In genomic region chr6:46130665-46131064, GRCh38 we compare ENCODE assay signal across 8 cellular contexts. TPM values are rescaled to one million over a fixed set of nuclear protein-coding genes. Genes with fewer than 3 reads are reported as not detected.
A peak's percentile ranks its signal among the peaks of the same experiment; 100 is the strongest.
DNase-seq lines count a peak whose midpoint lies in the region; ATAC-seq and TF ChIP-seq lines count a peak whose summit lies in the region.

No MANE protein-coding gene starts in this region.

- H3K4me3 ChIP-seq in right lobe of liver: peak overlapping the region; percentile 69 to 76 (median 74)
- peak overlapping the region in 2 of 3 donors; percentile 64 to 100 for H3K4me3 ChIP-seq in thyroid gland (replicated peaks in 1 of 3)

- H3K4me1 Mint-ChIP-seq in activated T-cell treated with anti-CD3 and anti-CD28 coated beads, Interleukin-2, amount 50 U/mL, for 72 hours (ENCODE audit: low read depth): peaks cover 25% of the 10 kb centered on the region
- peaks cover 48% of the 10 kb centered on the region for H3K4me1 Mint-ChIP-seq in activated B cell treated with CpG ODN at 0.5 μM for 24 hours

- no peak overlapping the region for H3K27ac Mint-ChIP-seq in activated T-cell treated with anti-CD3 and anti-CD28 coated beads, Interleukin-2, amount 50 U/mL, for 72 hours
- H3K27ac Mint-ChIP-seq in activated B cell treated with CpG ODN at 0.5 μM for 24 hours: peak overlapping the region; percentile 87

- CTCF ChIA-PET in activated B cell treated with CpG ODN at 0.5 μM for 24 hours (lab: Charles Lee): interaction anchor here (2.2 kb wide), 1 partner anchor 90 kb away, joined by 9 read pairs; no protein-coding TSS in a partner anchor

- H3K9me3 Mint-ChIP-seq in activated T-cell treated with anti-CD3 and anti-CD28 coated beads, Interleukin-2, amount 50 U/mL, for 72 hours: no peaks in the 10 kb centered on the region
- no peaks in the 10 kb centered on the region for H3K9me3 Mint-ChIP-seq in activated B cell treated with CpG ODN at 0.5 μM for 24 hours

- intact Hi-C loops in activated B cell treated with CpG ODN at 0.5 μM for 24 hours (cut with micrococcal nuclease): loop anchor here (1.0 to 2.0 kb wide), 4 partner anchors 8 to 1112 kb away; no protein-coding TSS in a partner anchor
- intact Hi-C loops in right lobe of liver (cut with DNase I): no loop called here
- intact Hi-C loops in thyroid gland (cut with DNase I): no loop called here

- TF ChIP-seq CTCF in activated B cell treated with CpG ODN at 0.5 μM for 24 hours (IDR thresholded peaks at IDR 0.05) (no peak), right lobe of liver (IDR thresholded peaks at IDR 0.05) (no peak), thyroid gland (IDR thresholded peaks at IDR 0.05) (no peak)

- H3K36me3 Mint-ChIP-seq in activated T-cell treated with anti-CD3 and anti-CD28 coated beads, Interleukin-2, amount 50 U/mL, for 72 hours (ENCODE audit: insufficient read depth in 2 of 2): peaks cover 0 to 5% of the 10 kb centered on the region in 2 donors
- peaks cover 12% of the 10 kb centered on the region for H3K36me3 Mint-ChIP-seq in activated B cell treated with CpG ODN at 0.5 μM for 24 hours (ENCODE audit: low read depth)

- H3K4me3 Mint-ChIP-seq in activated T-cell treated with anti-CD3 and anti-CD28 coated beads, Interleukin-2, amount 50 U/mL, for 72 hours: peak overlapping the region; percentile 95 to 97
- H3K4me3 Mint-ChIP-seq in activated B cell treated with CpG ODN at 0.5 μM for 24 hours: peak overlapping the region; percentile 95

- TF ChIP-seq POLR2A in right lobe of liver (IDR thresholded peaks at IDR 0.05) (no peak), thyroid gland (IDR thresholded peaks at IDR 0.05) (no peak)

- no peak for ATAC-seq in activated T-cell treated with anti-CD3 and anti-CD28 coated beads, Interleukin-2, amount 50 U/mL, for 72 hours (replicated peaks in 1 of 2)
- ATAC-seq in activated B cell treated with CpG ODN at 0.5 μM for 24 hours (ENCODE audit: low read depth) (no peak), right lobe of liver (peak in 1 of 4 donors; percentile 3), GM18867 (IDR thresholded peaks at IDR 0.05; ENCODE audit: unreplicated experiment) (no peak), HG02938 (IDR thresholded peaks at IDR 0.05; ENCODE audit: unreplicated experiment) (no peak)

- H3K27me3 ChIP-seq in right lobe of liver (no peaks in the 10 kb centered on the region), thyroid gland (no peaks in the 10 kb centered on the region)

- H3K9me3 ChIP-seq in right lobe of liver (no peaks in the 10 kb centered on the region), thyroid gland (no peaks in the 10 kb centered on the region)

- H3K4me1 ChIP-seq in right lobe of liver (peaks cover 0 to 20% (median 0%) of the 10 kb centered on the region in 4 donors), thyroid gland (peaks cover 0 to 9% of the 10 kb centered on the region in 2 donors)

- H3K27me3 Mint-ChIP-seq in activated T-cell treated with anti-CD3 and anti-CD28 coated beads, Interleukin-2, amount 50 U/mL, for 72 hours (ENCODE audit: low read depth): no peaks in the 10 kb centered on the region
- no peaks in the 10 kb centered on the region for H3K27me3 Mint-ChIP-seq in activated B cell treated with CpG ODN at 0.5 μM for 24 hours

- H3K27ac ChIP-seq in right lobe of liver: peak overlapping the region in 1 of 3 donors; percentile 68
- H3K27ac ChIP-seq in thyroid gland: peak overlapping the region in 2 of 3 donors; percentile 62 to 79

- WGBS in right lobe of liver (ENCODE audit: insufficient coverage, low coverage, low lambda C conversion rate, missing lambda C conversion rate): 55% methylated on average over 3 of the region's 4 CpGs
- 64 to 73% methylated on average over 4 of the region's 4 CpGs for WGBS in thyroid gland, 2 donors

- no peaks in the 10 kb centered on the region for H3K36me3 ChIP-seq in right lobe of liver
- no peaks in the 10 kb centered on the region for H3K36me3 ChIP-seq in thyroid gland

- POLR2A ChIA-PET in activated B cell treated with CpG ODN at 0.5 μM for 24 hours (lab: Charles Lee): interaction anchor here (0.5 to 3.6 kb wide), 7 partner anchors 14 to 753 kb away, joined by 3 to 49 read pairs (median 4); partner anchors contain the start of gene SUPT3H

- no peak for DNase-seq in activated T-cell treated with anti-CD3 and anti-CD28 coated beads, Interleukin-2, amount 50 U/mL, for 72 hours
- no peak for DNase-seq in activated T-cell treated with anti-CD3 and anti-CD28 coated beads for 4 hours
- DNase-seq in activated B cell treated with CpG ODN at 0.5 μM for 24 hours: no peak
- no peak for DNase-seq in right lobe of liver
- peak in 1 of 2 donors; percentile 3 for DNase-seq in thyroid gland
- no peak for DNase-seq in NCI-H2107 (lab: John Stamatoyannopoulos, UW)

RNA-seq across cellular contexts. Expression of gene ENPP4, which starts 0.9 kb away (rescaled TPM):
- total RNA-seq in activated T-cell treated with anti-CD3 and anti-CD28 coated beads, Interleukin-2, amount 50 U/mL, for 72 hours: 1 to 10 TPM; 5.8 to 6.9 TPM
- total RNA-seq in activated B cell treated with CpG ODN at 0.5 μM for 24 hours: 13.0 and 13.6 TPM in 2 replicates
- total RNA-seq in right lobe of liver: 1 to 10 TPM; 3.9 to 8.2 (median 6.2) TPM
- 10 to 100 TPM; 16.2 to 26.3 (median 20.5) TPM for total RNA-seq in thyroid gland

RNA-seq across cellular contexts. Expression of gene ENPP5, which starts 40.1 kb away (rescaled TPM):
- total RNA-seq in activated T-cell treated with anti-CD3 and anti-CD28 coated beads, Interleukin-2, amount 50 U/mL, for 72 hours: under 1 TPM; 0.16 to 0.43 TPM
- 0.44 and 0.71 TPM in 2 replicates for total RNA-seq in activated B cell treated with CpG ODN at 0.5 μM for 24 hours
- 1 to 10 TPM in 1 of 6 experiments, under 1 TPM in 5; 0.13 to 1.4 (median 0.34) TPM for total RNA-seq in right lobe of liver
- total RNA-seq in thyroid gland: 100 to 1,000 TPM in 1 of 4 donors, 10 to 100 TPM in 3; 47.7 to 103 (median 57.9) TPM

Comparison
In these comparisons a context has a peak if more than half of its experiments do, and no peak if none do; other contexts are left out.
1. RNA of gene ENPP5, which starts 40.1 kb away (total RNA-seq): 47.7 to 103 TPM in thyroid gland; 0.44 to 0.71 TPM in activated B cell treated with CpG ODN at 0.5 μM for 24 hours, 0.16 to 0.43 TPM in activated T-cell treated with anti-CD3 and anti-CD28 coated beads, Interleukin-2, amount 50 U/mL, for 72 hours and 0.13 to 1.4 TPM in right lobe of liver; every median in the first group is over 10 times any median in the second.